16 cellular contexts compared by ENCODE assay signal in genomic region chr11:46315783-46316563, GRCh38. TPM values are rescaled to one million over a fixed set of nuclear protein-coding genes. Genes with fewer than 3 reads are reported as not detected.
DNase-seq lines count a peak whose midpoint lies in the region; ATAC-seq and TF ChIP-seq lines count a peak whose summit lies in the region.
"Had no signal": no experiment of that assay in that cellular context is flagged by ENCODE, and none has a peak within 500 bp of the region (broad histone marks: within the 10 kb centered on the region; RNA-seq: fewer than 3 reads in every experiment).

No MANE protein-coding gene starts in this region.

- H3K27me3 ChIP-seq in colonic mucosa (no peaks in the 10 kb centered on the region), osteoblast (ENCODE audit: insufficient read depth, low read length) (no peaks in the 10 kb centered on the region)
- H3K27me3 ChIP-seq: cardiac muscle cell, esophagus muscularis mucosa had no signal

- intact Hi-C loops in colonic mucosa (cut with DNase I), result loop anchor here (2.0 kb wide), 1 partner anchor 69 kb away; no protein-coding TSS in a partner anchor

- no peaks in the 10 kb centered on the region for H3K9me3 ChIP-seq in colonic mucosa
- no peaks in the 10 kb centered on the region for H3K9me3 ChIP-seq in osteoblast (ENCODE audit: low read depth, low read length)
- H3K9me3 ChIP-seq: esophagus muscularis mucosa, SK-N-SH had no signal

- no peak overlapping the region for H3K4me3 Mint-ChIP-seq in stimulated activated memory B cell treated with anti-CD40 and anti-IgM and Interleukin-4, amounts not matched to agents 10 μg/mL and 1 μg/mL and 100 μg/mL, for 72 hours
- H3K4me3 Mint-ChIP-seq: nephron; stimulated activated effector memory CD8-positive, alpha-beta T cell treated with anti-CD3 and anti-CD28 coated beads, Interleukin-12 subunit alpha, Interleukin-12 subunit beta, amount 100 ng/mL, for 72 hours; type B pancreatic cell had no signal

- H3K36me3 ChIP-seq in colonic mucosa (peaks cover 22% of the 10 kb centered on the region), osteoblast (ENCODE audit: insufficient read depth, low read length) (peaks cover 96% of the 10 kb centered on the region)
- H3K36me3 ChIP-seq: cardiac muscle cell had no signal

- no peak overlapping the region for H2AFZ ChIP-seq in osteoblast (ENCODE audit: low read length)

- ATAC-seq in stimulated activated memory B cell treated with anti-CD40 and anti-IgM and Interleukin-4, amounts not matched to agents 10 μg/mL and 1 μg/mL and 100 μg/mL, for 72 hours, result no peak

- H3K4me1 ChIP-seq in colonic mucosa, result no peaks in the 10 kb centered on the region
- no peaks in the 10 kb centered on the region for H3K4me1 ChIP-seq in osteoblast (ENCODE audit: insufficient read depth, low read length)

- no peak for TF ChIP-seq CTCF in colonic mucosa (IDR thresholded peaks at IDR 0.05)
- TF ChIP-seq CTCF in osteoblast (IDR thresholded peaks at IDR 0.05; ENCODE audit: extremely low read depth, low read depth, low read length), result no peak

- no peak overlapping the region for H3K4me3 ChIP-seq in colonic mucosa
- no peak overlapping the region for H3K4me3 ChIP-seq in osteoblast (ENCODE audit: insufficient read depth, low read length)
- H3K4me3 ChIP-seq: cardiac muscle cell, esophagus muscularis mucosa had no signal

- peaks cover 3% of the 10 kb centered on the region for H3K79me2 ChIP-seq in osteoblast (ENCODE audit: insufficient read depth, low read length)

- H3K27me3 Mint-ChIP-seq in stimulated activated memory B cell treated with anti-CD40 and anti-IgM and Interleukin-4, amounts not matched to agents 10 μg/mL and 1 μg/mL and 100 μg/mL, for 72 hours, result peaks cover 42% of the 10 kb centered on the region
- H3K27me3 Mint-ChIP-seq: type B pancreatic cell had no signal

- H3K9ac ChIP-seq in colonic mucosa (ENCODE audit: low read depth in 2 of 2, low read length in 2 of 2), result no peak overlapping the region
- H3K9ac ChIP-seq: SK-N-SH had no signal

- H3K4me2 ChIP-seq in osteoblast (ENCODE audit: insufficient read depth, low read length), result no peak overlapping the region
- H3K4me2 ChIP-seq: SK-N-SH had no signal

- no peak overlapping the region for H3K27ac ChIP-seq in colonic mucosa
- no peak overlapping the region for H3K27ac ChIP-seq in osteoblast (ENCODE audit: low read depth, low read length)
- H3K27ac ChIP-seq: cardiac muscle cell, esophagus muscularis mucosa, HL-60 had no signal

- peak; percentile 47 for DNase-seq in NCI-H146 (lab: John Stamatoyannopoulos, UW)
- DNase-seq in NCI-H146 treated with DMSO at 0.1 percent for 48 hours (lab: John Stamatoyannopoulos, UW; ENCODE audit: unreplicated experiment), result no peak
- peak; percentile 80 for DNase-seq in NCI-H2196 (lab: John Stamatoyannopoulos, UW; ENCODE audit: unreplicated experiment)
- peak; percentile 60 for DNase-seq in colonic mucosa
- peak; percentile 50 for DNase-seq in osteoblast (ENCODE audit: insufficient read length, low spot score, missing footprints)
- DNase-seq in NAMALWA (ENCODE audit: low spot score), result no peak
- DNase-seq in stimulated activated CD8-positive, alpha-beta memory T cell treated with anti-CD3 and anti-CD28 coated beads, Interleukin-4, amount 100 ng/mL, for 48 hours, result no peak
- DNase-seq: NCI-H510A had no signal

- H3K36me3 Mint-ChIP-seq in stimulated activated memory B cell treated with anti-CD40 and anti-IgM and Interleukin-4, amounts not matched to agents 10 μg/mL and 1 μg/mL and 100 μg/mL, for 72 hours, result no peaks in the 10 kb centered on the region
- H3K36me3 Mint-ChIP-seq: stimulated activated effector memory CD8-positive, alpha-beta T cell treated with anti-CD3 and anti-CD28 coated beads, Interleukin-12 subunit alpha, Interleukin-12 subunit beta, amount 100 ng/mL, for 72 hours had no signal

- peaks cover 10% of the 10 kb centered on the region for H4K20me1 ChIP-seq in osteoblast (ENCODE audit: insufficient read depth, low read length)

- no peak overlapping the region for H3K27ac Mint-ChIP-seq in stimulated activated memory B cell treated with anti-CD40 and anti-IgM and Interleukin-4, amounts not matched to agents 10 μg/mL and 1 μg/mL and 100 μg/mL, for 72 hours
- H3K27ac Mint-ChIP-seq: stimulated activated effector memory CD8-positive, alpha-beta T cell treated with anti-CD3 and anti-CD28 coated beads, Interleukin-12 subunit alpha, Interleukin-12 subunit beta, amount 100 ng/mL, for 72 hours; type B pancreatic cell had no signal

- no peaks in the 10 kb centered on the region for H3K9me3 Mint-ChIP-seq in stimulated activated memory B cell treated with anti-CD40 and anti-IgM and Interleukin-4, amounts not matched to agents 10 μg/mL and 1 μg/mL and 100 μg/mL, for 72 hours
- H3K9me3 Mint-ChIP-seq: nephron; stimulated activated effector memory CD8-positive, alpha-beta T cell treated with anti-CD3 and anti-CD28 coated beads, Interleukin-12 subunit alpha, Interleukin-12 subunit beta, amount 100 ng/mL, for 72 hours; type B pancreatic cell had no signal

- H3K4me1 Mint-ChIP-seq in stimulated activated memory B cell treated with anti-CD40 and anti-IgM and Interleukin-4, amounts not matched to agents 10 μg/mL and 1 μg/mL and 100 μg/mL, for 72 hours, result peaks cover 21% of the 10 kb centered on the region
- H3K4me1 Mint-ChIP-seq: nephron had no signal

RNA-seq across cellular contexts. Expression of gene DGKZ, which starts 31.3 kb away (rescaled TPM):
- 10 to 100 TPM; 42.7 to 83.8 TPM for total RNA-seq in colonic mucosa
- 47.1 and 52.5 TPM in 2 replicates for total RNA-seq in osteoblast

RNA-seq across cellular contexts. Expression of gene CREB3L1, which starts 38.5 kb away (rescaled TPM):
- total RNA-seq in colonic mucosa (100 to 1,000 TPM; 143 to 150 TPM), osteoblast (30.1 and 33.3 TPM in 2 replicates)

Comparison
In these comparisons a context has a peak if more than half of its experiments do, and no peak if none do; other contexts are left out.
1. DNase-seq: peak in NCI-H146 (single experiment), NCI-H2196 (single experiment), colonic mucosa (single experiment) and osteoblast (single experiment); none in NCI-H146 treated with DMSO at 0.1 percent for 48 hours (single experiment), NAMALWA (single experiment) and stimulated activated CD8-positive, alpha-beta memory T cell treated with anti-CD3 and anti-CD28 coated beads, Interleukin-4, amount 100 ng/mL, for 48 hours (single experiment).